ENCODE assay signal across 17 cellular contexts in genomic region chr16:48903054-48903453, GRCh38.
"Had no signal": no experiment of that assay in that cellular context is flagged by ENCODE, and none has a peak within 500 bp of the region (broad histone marks: within the 10 kb centered on the region; RNA-seq: fewer than 3 reads in every experiment).

No MANE protein-coding gene starts in this region.

- H3K27me3 ChIP-seq: body of pancreas, ovary, sigmoid colon had no signal

- H3K4me3 ChIP-seq: body of pancreas, ovary, sigmoid colon, spleen, stomach, thoracic aorta had no signal

- H3K27me3 Mint-ChIP-seq: activated naive CD8-positive, alpha-beta T cell treated with anti-CD3 and anti-CD28 coated beads for 36 hours had no signal

- H3K9me3 ChIP-seq: body of pancreas, ovary, sigmoid colon, spleen, stomach, thoracic aorta had no signal

- H3K27ac Mint-ChIP-seq: activated naive CD8-positive, alpha-beta T cell treated with anti-CD3 and anti-CD28 coated beads for 36 hours; activated T-helper 1 cell treated with anti-CD3 and anti-CD28 coated beads, Interleukin-12 subunit alpha, Interleukin-12 subunit beta, Interleukin-2, Interleukin-4 antibody, amounts not matched to agents 30 ng/mL and 10 ng/mL and 1 ng/mL, durations not matched to agents 14 hours and 24 hours and 36 hours; nephron had no signal

- H3K36me3 ChIP-seq: ovary, sigmoid colon, spleen, stomach, thoracic aorta had no signal

- H3K4me1 Mint-ChIP-seq: activated naive CD8-positive, alpha-beta T cell treated with anti-CD3 and anti-CD28 coated beads for 36 hours; central memory CD8-positive, alpha-beta T cell; nephron had no signal

- ATAC-seq: activated CD4-positive, CD25-positive, alpha-beta regulatory T cell treated with anti-CD3 and anti-CD28 coated beads, Interleukin-2, amount 50 U/mL, for 24 hours; body of pancreas had no signal

- DNase-seq: activated CD4-positive, alpha-beta T cell treated with anti-CD3 and anti-CD28 coated beads, Interleukin-2, amount 50 U/mL, for 1 hour; activated CD8-positive, alpha-beta memory T cell treated with anti-CD3 and anti-CD28 coated beads for 24 hours; activated naive CD8-positive, alpha-beta T cell treated with anti-CD3 and anti-CD28 coated beads for 36 hours; amygdala; body of pancreas; cortex of kidney; effector CD8-positive, alpha-beta T cell; foreskin fibroblast; ovary; sigmoid colon; spleen; stomach had no signal

- H3K36me3 Mint-ChIP-seq: activated naive CD8-positive, alpha-beta T cell treated with anti-CD3 and anti-CD28 coated beads for 36 hours had no signal

- H3K27ac ChIP-seq: body of pancreas, ovary, sigmoid colon, spleen, stomach, thoracic aorta had no signal

- H3K9me3 Mint-ChIP-seq: activated naive CD8-positive, alpha-beta T cell treated with anti-CD3 and anti-CD28 coated beads for 36 hours; activated T-helper 1 cell treated with anti-CD3 and anti-CD28 coated beads, Interleukin-12 subunit alpha, Interleukin-12 subunit beta, Interleukin-2, Interleukin-4 antibody, amounts not matched to agents 30 ng/mL and 10 ng/mL and 1 ng/mL, durations not matched to agents 14 hours and 24 hours and 36 hours; nephron had no signal

- H3K4me3 Mint-ChIP-seq: activated naive CD8-positive, alpha-beta T cell treated with anti-CD3 and anti-CD28 coated beads for 36 hours; activated T-helper 1 cell treated with anti-CD3 and anti-CD28 coated beads, Interleukin-12 subunit alpha, Interleukin-12 subunit beta, Interleukin-2, Interleukin-4 antibody, amounts not matched to agents 30 ng/mL and 10 ng/mL and 1 ng/mL, durations not matched to agents 14 hours and 24 hours and 36 hours; central memory CD8-positive, alpha-beta T cell; nephron had no signal

- H3K4me1 ChIP-seq: body of pancreas, sigmoid colon, spleen, stomach had no signal
